2 cellular contexts compared by ENCODE assay signal in genomic region chr20:62496525-62497218, GRCh38.
TF ChIP-seq lines count a peak whose summit lies in the region.

No MANE protein-coding gene starts in this region.

TF ChIP-seq in IMR-90, 13 proteins besides CTCF, POLR2A, EP300 and RAD21:
- TF ChIP-seq MAZ (IDR thresholded peaks at IDR 0.05; ENCODE audit: borderline replicate concordance, low read depth, low read length), result no peak
- no peak for TF ChIP-seq ELK1 (IDR thresholded peaks at IDR 0.05; ENCODE audit: borderline replicate concordance, low read depth, low read length)
- TF ChIP-seq BHLHE40 (IDR thresholded peaks at IDR 0.05; ENCODE audit: low read depth, low read length), result no peak
- TF ChIP-seq MXI1 (IDR thresholded peaks at IDR 0.05; ENCODE audit: borderline replicate concordance, low read depth, low read length), result no peak
- no peak for TF ChIP-seq NFE2L2 (IDR thresholded peaks at IDR 0.05; ENCODE audit: low read depth, low read length)
- no peak; the same call in 1 of the 2 replicates for TF ChIP-seq SMC3 (IDR thresholded peaks at IDR 0.05; ENCODE audit: low read depth, low read length)
- no peak for TF ChIP-seq RFX5 (IDR thresholded peaks at IDR 0.05; ENCODE audit: low read depth, low read length)
- no peak for TF ChIP-seq MAFK (IDR thresholded peaks at IDR 0.05; ENCODE audit: low read depth, low read length)
- TF ChIP-seq CHD1 (IDR thresholded peaks at IDR 0.05; ENCODE audit: low read depth, low read length), result no peak

TF ChIP-seq in HepG2, 621 proteins besides CTCF, POLR2A, EP300 and RAD21 (continues in another document):
- TF ChIP-seq REPIN1 (CRISPR knock-in tag; IDR thresholded peaks at IDR 0.05; ENCODE audit: borderline replicate concordance, low read depth) (0 out of 2 replicates have a peak, but pooled peaks have one; percentile 24), ZNF83 (CRISPR knock-in tag; IDR thresholded peaks at IDR 0.05; ENCODE audit: borderline replicate concordance) (peak; percentile 50; the same call in 1 of the 2 replicates), KDM2A (CRISPR knock-in tag; IDR thresholded peaks at IDR 0.05; ENCODE audit: borderline replicate concordance, low read depth) (peak; percentile 37; the same call in 1 of the 2 replicates), ZBTB46 (CRISPR knock-in tag; IDR thresholded peaks at IDR 0.05; ENCODE audit: borderline replicate concordance) (0 out of 2 replicates have a peak, but pooled peaks have one; percentile 44), ZNF512B (CRISPR knock-in tag; IDR thresholded peaks at IDR 0.05; ENCODE audit: borderline replicate concordance) (no peak), STAG1 (CRISPR knock-in tag; IDR thresholded peaks at IDR 0.05) (peak; percentile 64), IKZF1 (IDR thresholded peaks at IDR 0.05) (no peak), FOXM1 (CRISPR knock-in tag; IDR thresholded peaks at IDR 0.05) (no peak), ZNF687 (CRISPR knock-in tag; IDR thresholded peaks at IDR 0.05) (peak; percentile 16; the same call in 1 of the 2 replicates), ZSCAN9 (CRISPR knock-in tag; IDR thresholded peaks at IDR 0.05; ENCODE audit: borderline replicate concordance) (no peak), U2AF1 (optimal IDR thresholded peaks at IDR 0.05; ENCODE audit: low read depth, low read length) (no peak), PAXIP1 (CRISPR knock-in tag; conservative IDR thresholded peaks at IDR 0.05) (no peak), NFKBIZ (CRISPR knock-in tag; IDR thresholded peaks at IDR 0.05) (no peak), ZFP62 (CRISPR knock-in tag; IDR thresholded peaks at IDR 0.05) (no peak), ATF7 (IDR thresholded peaks at IDR 0.05) (no peak), ATF7 (CRISPR knock-in tag; IDR thresholded peaks at IDR 0.05) (peak; percentile 64; the same call in 1 of the 2 replicates), ZNF782 (CRISPR knock-in tag; IDR thresholded peaks at IDR 0.05; ENCODE audit: borderline replicate concordance) (no peak), ATRX (CRISPR knock-in tag; IDR thresholded peaks at IDR 0.05; ENCODE audit: borderline replicate concordance) (no peak), CCDC6 (CRISPR knock-in tag; IDR thresholded peaks at IDR 0.05) (no peak), SALL2 (CRISPR knock-in tag; IDR thresholded peaks at IDR 0.05) (0 out of 2 replicates have a peak, but pooled peaks have one; percentile 7), JUNB (CRISPR knock-in tag; IDR thresholded peaks at IDR 0.05; ENCODE audit: borderline replicate concordance) (no peak), ZNF33A (CRISPR knock-in tag; IDR thresholded peaks at IDR 0.05; ENCODE audit: borderline replicate concordance) (no peak), ZZZ3 (CRISPR knock-in tag; IDR thresholded peaks at IDR 0.05; ENCODE audit: borderline replicate concordance) (0 out of 2 replicates have a peak, but pooled peaks have one; percentile 24), ZNF747 (CRISPR knock-in tag; IDR thresholded peaks at IDR 0.05; ENCODE audit: borderline replicate concordance) (0 out of 2 replicates have a peak, but pooled peaks have one; percentile 41), NFE2L2 (IDR thresholded peaks at IDR 0.05; ENCODE audit: low read length) (no peak), ZNF691 (CRISPR knock-in tag; IDR thresholded peaks at IDR 0.05; ENCODE audit: borderline replicate concordance, low read depth) (no peak), ZNF878 (CRISPR knock-in tag; IDR thresholded peaks at IDR 0.05) (no peak), NFRKB (IDR thresholded peaks at IDR 0.05) (no peak), ARID3A (IDR thresholded peaks at IDR 0.05; ENCODE audit: low read depth, low read length) (no peak), SATB2 (CRISPR knock-in tag; IDR thresholded peaks at IDR 0.05) (no peak), MEF2D (CRISPR knock-in tag; IDR thresholded peaks at IDR 0.05) (no peak), ZNF281 (CRISPR knock-in tag; IDR thresholded peaks at IDR 0.05; ENCODE audit: borderline replicate concordance) (peak; percentile 73; the same call in 1 of the 2 replicates), NFKB2 (CRISPR knock-in tag; IDR thresholded peaks at IDR 0.05; ENCODE audit: borderline replicate concordance) (peak; percentile 54; the same call in 1 of the 2 replicates), PAF1 (CRISPR knock-in tag; IDR thresholded peaks at IDR 0.05) (no peak), HOXA5 (CRISPR knock-in tag; IDR thresholded peaks at IDR 0.05) (0 out of 2 replicates have a peak, but pooled peaks have one; percentile 41), ZNF614 (CRISPR knock-in tag; IDR thresholded peaks at IDR 0.05; ENCODE audit: borderline replicate concordance) (0 out of 2 replicates have a peak, but pooled peaks have one; percentile 35), IRF2 (CRISPR knock-in tag; IDR thresholded peaks at IDR 0.05) (no peak), HNRNPK (IDR thresholded peaks at IDR 0.05; ENCODE audit: low read depth, low read length, poor library complexity, severe bottlenecking) (peak; percentile 73), TCF12 (IDR thresholded peaks at IDR 0.05) (no peak), TCF12 (CRISPR knock-in tag; IDR thresholded peaks at IDR 0.05) (no peak)
